11 cellular contexts compared by ENCODE assay signal in genomic region chr10:63261496-63261895, GRCh38.
DNase-seq lines count a peak whose midpoint lies in the region; ATAC-seq, FAIRE-seq and TF ChIP-seq lines count a peak whose summit lies in the region.
"Had no signal": no experiment of that assay in that cellular context is flagged by ENCODE, and none has a peak within 500 bp of the region (broad histone marks: within the 10 kb centered on the region; RNA-seq: fewer than 3 reads in every experiment).

No MANE protein-coding gene starts in this region.

- peaks cover 0 to 7% (median 0%) of the 10 kb centered on the region in 3 donors for H3K36me3 ChIP-seq in pancreas

- no peak overlapping the region for H3K4me3 ChIP-seq in pancreas
- H3K4me3 ChIP-seq: smooth muscle cell had no signal

- H3K9me3 ChIP-seq in pancreas: no peaks in the 10 kb centered on the region

- 92 to 93% methylated on average over 3 of the region's 3 CpGs for WGBS in pancreas, 2 donors

- TF ChIP-seq CTCF in pancreas (IDR thresholded peaks at IDR 0.05): no peak

- H3K27me3 ChIP-seq in pancreas: no peaks in the 10 kb centered on the region

- peaks cover 38% of the 10 kb centered on the region for H3K36me3 Mint-ChIP-seq in activated naive CD8-positive, alpha-beta T cell treated with anti-CD3 and anti-CD28 coated beads, Interleukin-2, amount 10 ng/mL, durations not matched to agents 7 days and 5 days
- peaks cover 16% of the 10 kb centered on the region for H3K36me3 Mint-ChIP-seq in stimulated activated memory B cell treated with anti-CD40 and anti-IgM and Interleukin-4, amounts not matched to agents 10 μg/mL and 1 μg/mL and 100 μg/mL, for 72 hours

- no peaks in the 10 kb centered on the region for H3K9me3 Mint-ChIP-seq in activated naive CD8-positive, alpha-beta T cell treated with anti-CD3 and anti-CD28 coated beads, Interleukin-2, amount 10 ng/mL, durations not matched to agents 7 days and 5 days
- H3K9me3 Mint-ChIP-seq in stimulated activated memory B cell treated with anti-CD40 and anti-IgM and Interleukin-4, amounts not matched to agents 10 μg/mL and 1 μg/mL and 100 μg/mL, for 72 hours: no peaks in the 10 kb centered on the region

- H3K27ac Mint-ChIP-seq in activated naive CD8-positive, alpha-beta T cell treated with anti-CD3 and anti-CD28 coated beads, Interleukin-2, amount 10 ng/mL, durations not matched to agents 7 days and 5 days: peak overlapping the region; percentile 10
- H3K27ac Mint-ChIP-seq in stimulated activated memory B cell treated with anti-CD40 and anti-IgM and Interleukin-4, amounts not matched to agents 10 μg/mL and 1 μg/mL and 100 μg/mL, for 72 hours: peak overlapping the region; percentile 84

- peaks cover 49% of the 10 kb centered on the region for H3K4me1 Mint-ChIP-seq in activated naive CD8-positive, alpha-beta T cell treated with anti-CD3 and anti-CD28 coated beads, Interleukin-2, amount 10 ng/mL, durations not matched to agents 7 days and 5 days
- H3K4me1 Mint-ChIP-seq in stimulated activated memory B cell treated with anti-CD40 and anti-IgM and Interleukin-4, amounts not matched to agents 10 μg/mL and 1 μg/mL and 100 μg/mL, for 72 hours: peaks cover 60% of the 10 kb centered on the region

- FAIRE-seq in pancreas (lab: Jason Lieb, UNC): no peak

- H3K4me1 ChIP-seq in pancreas: peaks cover 28 to 52% (median 33%) of the 10 kb centered on the region in 3 donors

- intact Hi-C loops in pancreas (cut with DNase I): no loop called here

- H3K27me3 Mint-ChIP-seq in activated naive CD8-positive, alpha-beta T cell treated with anti-CD3 and anti-CD28 coated beads, Interleukin-2, amount 10 ng/mL, durations not matched to agents 7 days and 5 days: no peaks in the 10 kb centered on the region
- no peaks in the 10 kb centered on the region for H3K27me3 Mint-ChIP-seq in stimulated activated memory B cell treated with anti-CD40 and anti-IgM and Interleukin-4, amounts not matched to agents 10 μg/mL and 1 μg/mL and 100 μg/mL, for 72 hours

- H3K4me3 Mint-ChIP-seq in activated naive CD8-positive, alpha-beta T cell treated with anti-CD3 and anti-CD28 coated beads, Interleukin-2, amount 10 ng/mL, durations not matched to agents 7 days and 5 days: peak overlapping the region; percentile 58
- H3K4me3 Mint-ChIP-seq in stimulated activated memory B cell treated with anti-CD40 and anti-IgM and Interleukin-4, amounts not matched to agents 10 μg/mL and 1 μg/mL and 100 μg/mL, for 72 hours: peak overlapping the region; percentile 76

- peak; percentile 72 to 81 for ATAC-seq in activated CD4-positive, CD25-positive, alpha-beta regulatory T cell treated with anti-CD3 and anti-CD28 coated beads, Interleukin-2, amount 50 U/mL, for 24 hours
- ATAC-seq in HG02885 (IDR thresholded peaks at IDR 0.05; ENCODE audit: poor library complexity, unreplicated experiment) (peak; percentile 34), GM21619 (IDR thresholded peaks at IDR 0.05; ENCODE audit: unreplicated experiment) (no peak), pancreas (no peak)
- no peak for ATAC-seq in activated naive CD8-positive, alpha-beta T cell treated with anti-CD3 and anti-CD28 coated beads, Interleukin-2, amount 10 ng/mL, durations not matched to agents 7 days and 5 days (ENCODE audit: low read depth)
- ATAC-seq in stimulated activated memory B cell treated with anti-CD40 and anti-IgM and Interleukin-4, amounts not matched to agents 10 μg/mL and 1 μg/mL and 100 μg/mL, for 72 hours: peak; percentile 55

- POLR2A ChIA-PET in activated naive CD8-positive, alpha-beta T cell treated with anti-CD3 and anti-CD28 coated beads, Interleukin-2, amount 10 ng/mL, durations not matched to agents 7 days and 5 days (lab: Charles Lee): interaction anchor here (1.8 kb wide), 1 partner anchor 25 kb away, joined by 3 read pairs; no protein-coding TSS in a partner anchor

- H3K27ac ChIP-seq in pancreas: no peak overlapping the region

- DNase-seq in activated CD4-positive, CD25-positive, alpha-beta regulatory T cell (lab: John Stamatoyannopoulos, UW): no peak
- no peak for DNase-seq in activated naive CD8-positive, alpha-beta T cell treated with anti-CD3 and anti-CD28 coated beads, Interleukin-2, amount 10 ng/mL, durations not matched to agents 7 days and 5 days
- DNase-seq in NCI-H2227 (lab: John Stamatoyannopoulos, UW; ENCODE audit: unreplicated experiment): no peak
- no peak for DNase-seq in pancreas
- DNase-seq: 8988T, NCI-H2171 treated with DMSO at 0.1 percent for 48 hours had no signal

Comparison
In these comparisons a context has a peak if more than half of its experiments do, and no peak if none do; other contexts are left out.
1. ATAC-seq: peak in activated CD4-positive, CD25-positive, alpha-beta regulatory T cell treated with anti-CD3 and anti-CD28 coated beads, Interleukin-2, amount 50 U/mL, for 24 hours (2 of 2), HG02885 (single experiment) and stimulated activated memory B cell treated with anti-CD40 and anti-IgM and Interleukin-4, amounts not matched to agents 10 μg/mL and 1 μg/mL and 100 μg/mL, for 72 hours (single experiment); none in activated naive CD8-positive, alpha-beta T cell treated with anti-CD3 and anti-CD28 coated beads, Interleukin-2, amount 10 ng/mL, durations not matched to agents 7 days and 5 days (single experiment), GM21619 (single experiment) and pancreas (0 of 4).